In the genomic region with DNA sequence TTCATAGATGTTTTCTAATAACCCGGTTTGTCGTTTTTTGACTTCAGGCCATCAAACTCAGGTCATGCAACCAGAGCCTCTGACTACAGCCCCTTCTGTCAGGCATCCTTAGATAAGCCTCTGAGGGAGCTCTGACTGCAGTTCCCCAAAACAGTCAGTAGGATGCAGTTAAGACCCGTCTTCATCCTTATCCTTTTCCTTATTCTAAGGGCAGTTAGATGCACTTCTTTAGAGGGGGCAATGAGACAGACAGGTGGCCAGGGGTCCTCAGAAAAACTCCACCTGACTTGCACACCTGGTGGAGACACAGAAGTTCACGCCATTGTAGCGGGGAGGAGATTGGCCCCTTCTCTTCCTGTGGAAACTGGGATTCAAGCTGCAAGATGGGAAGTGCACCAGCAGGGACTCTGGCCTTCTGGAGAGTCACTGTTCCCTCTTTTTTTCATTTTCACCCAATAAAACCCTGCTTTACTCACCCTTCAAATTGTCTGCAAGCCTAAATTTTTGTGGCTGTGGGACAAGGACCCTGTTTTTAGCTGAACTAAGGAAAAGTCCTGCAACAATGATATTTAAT, we compare ENCODE assay signal across 10 cellular contexts.
A peak's percentile ranks its signal among the peaks of the same experiment; 100 is the strongest.
DNase-seq lines count a peak whose midpoint lies in the region; ATAC-seq, FAIRE-seq and TF ChIP-seq lines count a peak whose summit lies in the region.
"Had no signal": no experiment of that assay in that cellular context is flagged by ENCODE, and none has a peak within 500 bp of the region (broad histone marks: within the 10 kb centered on the region; RNA-seq: fewer than 3 reads in every experiment).

No MANE protein-coding gene starts in this region.

- no peak for TF ChIP-seq POLR2A in transverse colon (IDR thresholded peaks at IDR 0.05)

- H4K91ac ChIP-seq in mesenchymal stem cell (ENCODE audit: low read length), result no peak overlapping the region

- H3K4me3 Mint-ChIP-seq in astrocyte (ENCODE audit: unreplicated experiment), result no peak overlapping the region
- H3K4me3 Mint-ChIP-seq in CD8-positive, alpha-beta memory T cell, result no peak overlapping the region
- H3K4me3 Mint-ChIP-seq in T-cell, result no peak overlapping the region

- H3K14ac ChIP-seq in mesenchymal stem cell (ENCODE audit: low read length in 2 of 2), result no peak overlapping the region

- H3K79me2 ChIP-seq in astrocyte (ENCODE audit: insufficient read depth, low read length), result no peaks in the 10 kb centered on the region

- no peak overlapping the region for H3K4me3 ChIP-seq in GM06990 (replicated peaks; ENCODE audit: low read depth, low read length)
- no peak overlapping the region for H3K4me3 ChIP-seq in astrocyte (ENCODE audit: insufficient read depth, low read depth, low read length)
- H3K4me3 ChIP-seq in mesenchymal stem cell (ENCODE audit: insufficient read depth in 1 of 2, low read depth in 1 of 2, low read length in 2 of 2), result no peak overlapping the region
- H3K4me3 ChIP-seq in CD8-positive, alpha-beta memory T cell (ENCODE audit: low read length), result no peak overlapping the region
- H3K4me3 ChIP-seq in transverse colon, result no peak overlapping the region
- H3K4me3 ChIP-seq: stomach had no signal

- intact Hi-C loops in transverse colon (cut with DNase I; ENCODE audit: low total_unique reads), result no loop called here

- no peak for FAIRE-seq in astrocyte (lab: Jason Lieb, UNC)

- H3K4me1 Mint-ChIP-seq in astrocyte (ENCODE audit: low read depth, unreplicated experiment) (no peaks in the 10 kb centered on the region), T-cell (no peaks in the 10 kb centered on the region)
- no peaks in the 10 kb centered on the region for H3K4me1 Mint-ChIP-seq in CD8-positive, alpha-beta memory T cell

- H3K36me3 Mint-ChIP-seq in astrocyte (ENCODE audit: low read depth, unreplicated experiment), result no peaks in the 10 kb centered on the region
- no peaks in the 10 kb centered on the region for H3K36me3 Mint-ChIP-seq in CD8-positive, alpha-beta memory T cell
- H3K36me3 Mint-ChIP-seq in T-cell, result no peaks in the 10 kb centered on the region

- peaks cover 4% of the 10 kb centered on the region for H3K9me3 Mint-ChIP-seq in astrocyte (ENCODE audit: unreplicated experiment)
- H3K9me3 Mint-ChIP-seq in CD8-positive, alpha-beta memory T cell, result peaks cover 0 to 7% (median 2%) of the 10 kb centered on the region in 5 donors
- peaks cover 3 to 13% (median 4%) of the 10 kb centered on the region in 3 donors for H3K9me3 Mint-ChIP-seq in T-cell

- H2AFZ ChIP-seq in astrocyte (ENCODE audit: low read depth, low read length), result peak overlapping the region; percentile 43
- no peak overlapping the region for H2AFZ ChIP-seq in mesenchymal stem cell (ENCODE audit: low read depth, low read length)

- in situ Hi-C loops in transverse colon (cut with MboI; ENCODE audit: low pct_ligation_motif_present in 1 of 4, low pct_unique_long_range_greater_than_20kb in 1 of 4, low sequenced_read_pairs in 3 of 4), result no loop called here

- H3K36me3 ChIP-seq in GM06990 (ENCODE audit: control insufficient read depth, insufficient read depth, low read length) (no peaks in the 10 kb centered on the region), astrocyte (ENCODE audit: insufficient read depth, low read length) (no peaks in the 10 kb centered on the region), mesenchymal stem cell (ENCODE audit: control insufficient read depth in 1 of 2, insufficient read depth in 2 of 2, low read depth in 1 of 2, low read length in 2 of 2) (no peaks in the 10 kb centered on the region), transverse colon (no peaks in the 10 kb centered on the region)
- H3K36me3 ChIP-seq in CD8-positive, alpha-beta memory T cell (ENCODE audit: insufficient read depth, low read length), result no peaks in the 10 kb centered on the region
- H3K36me3 ChIP-seq: stomach had no signal

- no peaks in the 10 kb centered on the region for H3K4me1 ChIP-seq in astrocyte (ENCODE audit: insufficient read depth, low read length)
- H3K4me1 ChIP-seq in mesenchymal stem cell (ENCODE audit: control insufficient read depth, insufficient read depth, low read depth, low read length), result no peaks in the 10 kb centered on the region
- H3K4me1 ChIP-seq in CD8-positive, alpha-beta memory T cell (ENCODE audit: insufficient read depth, low read length), result no peaks in the 10 kb centered on the region
- H3K4me1 ChIP-seq in transverse colon, result no peaks in the 10 kb centered on the region
- H3K4me1 ChIP-seq: stomach had no signal

- H3K27me3 ChIP-seq in GM06990 (replicated peaks; ENCODE audit: control insufficient read depth, insufficient read depth, low read length), result no peaks in the 10 kb centered on the region
- H3K27me3 ChIP-seq in astrocyte (ENCODE audit: insufficient read depth, low read length), result no peaks in the 10 kb centered on the region
- no peaks in the 10 kb centered on the region for H3K27me3 ChIP-seq in mesenchymal stem cell (ENCODE audit: control insufficient read depth in 1 of 2, insufficient read depth in 1 of 2, low read length in 2 of 2)
- no peaks in the 10 kb centered on the region for H3K27me3 ChIP-seq in CD8-positive, alpha-beta memory T cell (ENCODE audit: insufficient read depth, low read length, poor library complexity, severe bottlenecking)
- H3K27me3 ChIP-seq in transverse colon, result no peaks in the 10 kb centered on the region
- H3K27me3 ChIP-seq: stomach had no signal

- H2BK15ac ChIP-seq in mesenchymal stem cell (ENCODE audit: low read depth, poor library complexity, severe bottlenecking), result no peak overlapping the region

- H2BK5ac ChIP-seq in mesenchymal stem cell (ENCODE audit: low read depth, low read length, poor library complexity, severe bottlenecking), result no peak overlapping the region

- ATAC-seq in HG03354 (IDR thresholded peaks at IDR 0.05; ENCODE audit: poor library complexity, severe bottlenecking, unreplicated experiment) (peak; percentile 54), T-cell (replicated peaks in 1 of 4) (no peak)

- H2BK12ac ChIP-seq in mesenchymal stem cell (ENCODE audit: low read length in 2 of 2), result no peak overlapping the region

- H3K23ac ChIP-seq in mesenchymal stem cell (ENCODE audit: low read length in 2 of 2), result no peak overlapping the region

- WGBS in mesenchymal stem cell, result 33% methylated on average over 5 of the region's 5 CpGs
- WGBS in transverse colon (ENCODE audit: low coverage in 1 of 2), 2 donors, result 36 to 44% methylated on average over 4 to 5 of the region's 5 CpGs

- H3K27me3 Mint-ChIP-seq in astrocyte (ENCODE audit: low read depth, unreplicated experiment) (peaks cover 3% of the 10 kb centered on the region), T-cell (no peaks in the 10 kb centered on the region)
- H3K27me3 Mint-ChIP-seq in CD8-positive, alpha-beta memory T cell, result peaks cover 0 to 2% of the 10 kb centered on the region in 2 donors

- no peaks in the 10 kb centered on the region for H3K9me3 ChIP-seq in astrocyte (ENCODE audit: insufficient read depth, low read depth, low read length)
- H3K9me3 ChIP-seq in mesenchymal stem cell (ENCODE audit: control insufficient read depth, low read length), result no peaks in the 10 kb centered on the region
- no peaks in the 10 kb centered on the region for H3K9me3 ChIP-seq in CD8-positive, alpha-beta memory T cell (ENCODE audit: low read length)
- no peaks in the 10 kb centered on the region for H3K9me3 ChIP-seq in transverse colon

- peak; percentile 22 for TF ChIP-seq CTCF in GM06990 (IDR thresholded peaks at IDR 0.05; ENCODE audit: insufficient read depth, low read length, poor library complexity, severe bottlenecking)
- TF ChIP-seq CTCF in astrocyte (IDR thresholded peaks at IDR 0.05; ENCODE audit: insufficient read depth, low read depth, low read length), result peak; percentile 21
- TF ChIP-seq CTCF in transverse colon (IDR thresholded peaks at IDR 0.05), result no peak

- H3K27ac ChIP-seq in astrocyte (ENCODE audit: low read depth, low read length) (no peak overlapping the region), mesenchymal stem cell (ENCODE audit: low read length, poor library complexity, severe bottlenecking) (no peak overlapping the region), transverse colon (no peak overlapping the region)
- no peak overlapping the region for H3K27ac ChIP-seq in CD8-positive, alpha-beta memory T cell (ENCODE audit: low read depth, low read length)
- H3K27ac ChIP-seq: stomach had no signal

- POLR2A ChIA-PET in CD8-positive, alpha-beta memory T cell (lab: Charles Lee), result no interaction called here
- POLR2A ChIA-PET in T-cell (lab: Charles Lee), result interaction anchor here in 1 of 2 donors (0.7 kb wide), 1 partner anchor 517 kb away, joined by 3 read pairs; no protein-coding TSS in a partner anchor

- H3K18ac ChIP-seq in mesenchymal stem cell (ENCODE audit: low read depth in 1 of 2, low read length in 2 of 2), result no peak overlapping the region

- H3K27ac Mint-ChIP-seq in astrocyte (ENCODE audit: unreplicated experiment) (no peak overlapping the region), T-cell (no peak overlapping the region)
- no peak overlapping the region for H3K27ac Mint-ChIP-seq in CD8-positive, alpha-beta memory T cell

- no peak for DNase-seq in GM06990 (ENCODE audit: extremely low read depth, insufficient read length)
- DNase-seq in astrocyte (ENCODE audit: low read depth), result peak; percentile 10
- peak; percentile 46 for DNase-seq in mesenchymal stem cell
- no peak for DNase-seq in CD8-positive, alpha-beta memory T cell
- no peak for DNase-seq in putamen (ENCODE audit: low spot score)
- no peak for DNase-seq in T-cell
- no peak for DNase-seq in transverse colon
- DNase-seq: activated naive CD4-positive, alpha-beta T cell treated with anti-CD3 and anti-CD28 coated beads, Interleukin-2, amount 50 U/mL, for 16 hours; stomach had no signal

- H2AK5ac ChIP-seq in mesenchymal stem cell (ENCODE audit: low read length, severe bottlenecking), result no peak overlapping the region

- TF ChIP-seq EP300 in transverse colon (IDR thresholded peaks at IDR 0.05; ENCODE audit: low read depth), result no peak

- H4K20me1 ChIP-seq in astrocyte (ENCODE audit: insufficient read depth, low read length), result no peaks in the 10 kb centered on the region

- H3K4ac ChIP-seq in mesenchymal stem cell (ENCODE audit: low read depth in 1 of 2, low read length in 2 of 2), result no peak overlapping the region

- H3K4me2 ChIP-seq in astrocyte (ENCODE audit: low read length) (no peak overlapping the region), mesenchymal stem cell (ENCODE audit: low read length, poor library complexity, severe bottlenecking) (no peak overlapping the region)

- H3K9ac ChIP-seq in astrocyte (ENCODE audit: low read length) (no peak overlapping the region), mesenchymal stem cell (ENCODE audit: low read length) (no peak overlapping the region)

- H4K8ac ChIP-seq in mesenchymal stem cell (ENCODE audit: low read length), result no peak overlapping the region

- CTCF ChIA-PET in CD8-positive, alpha-beta memory T cell (lab: Charles Lee), result no interaction called here
- CTCF ChIA-PET in T-cell (lab: Charles Lee), result interaction anchor here in 1 of 2 donors (0.6 kb wide), 1 partner anchor 891 kb away, joined by 3 read pairs; no protein-coding TSS in a partner anchor

- no peaks in the 10 kb centered on the region for H3K79me1 ChIP-seq in mesenchymal stem cell (replicated peaks; ENCODE audit: low read length, poor library complexity, severe bottlenecking)

- no peak overlapping the region for H2BK120ac ChIP-seq in mesenchymal stem cell (ENCODE audit: low read depth, low read length)

Comparison
In these comparisons a context has a peak if more than half of its experiments do, and no peak if none do; other contexts are left out.
1. DNase-seq: peak in astrocyte (single experiment) and mesenchymal stem cell (single experiment); none in GM06990 (single experiment), CD8-positive, alpha-beta memory T cell (0 of 5), putamen (single experiment), T-cell (0 of 34) and transverse colon (single experiment).
2. CTCF ChIP-seq: peak in GM06990 (single experiment) and astrocyte (single experiment); none in transverse colon (0 of 5).